ENCODE assay signal across 19 cellular contexts in genomic region chr4:5462254-5462835, GRCh38.
DNase-seq lines count a peak whose midpoint lies in the region; ATAC-seq, FAIRE-seq and TF ChIP-seq lines count a peak whose summit lies in the region.
"Had no signal": no experiment of that assay in that cellular context is flagged by ENCODE, and none has a peak within 500 bp of the region (broad histone marks: within the 10 kb centered on the region; RNA-seq: fewer than 3 reads in every experiment).

No MANE protein-coding gene starts in this region.

- H3K36me3 Mint-ChIP-seq in glutamatergic neuron (ENCODE audit: unreplicated experiment): no peaks in the 10 kb centered on the region
- no peaks in the 10 kb centered on the region for H3K36me3 Mint-ChIP-seq in stimulated activated effector memory CD8-positive, alpha-beta T cell treated with anti-CD3 and anti-CD28 coated beads, Interleukin-12 subunit alpha, Interleukin-12 subunit beta, amount 100 ng/mL, for 72 hours

- H3K23ac ChIP-seq in neuronal stem cell (ENCODE audit: low read depth, low read length, poor library complexity): peak overlapping the region; percentile 11

- H3K27me3 ChIP-seq in Karpas-422 (ENCODE audit: low read length): no peaks in the 10 kb centered on the region
- H3K27me3 ChIP-seq in neuronal stem cell (ENCODE audit: control insufficient read depth in 3 of 3, insufficient read depth in 3 of 3, low read depth in 1 of 3, low read length in 3 of 3): no peaks in the 10 kb centered on the region

- no peak overlapping the region for H2AFZ ChIP-seq in Karpas-422 (ENCODE audit: low read length)
- H2AFZ ChIP-seq in neuronal stem cell (ENCODE audit: low read length): no peak overlapping the region

- no peak overlapping the region for H4K91ac ChIP-seq in neuronal stem cell (ENCODE audit: low read depth, low read length, poor library complexity)

- H3K9me2 ChIP-seq in Karpas-422 (replicated peaks; ENCODE audit: insufficient read depth, low read length): no peaks in the 10 kb centered on the region

- no peak for ATAC-seq in stimulated activated effector memory CD8-positive, alpha-beta T cell treated with anti-CD3 and anti-CD28 coated beads, Interleukin-12 subunit alpha, Interleukin-12 subunit beta, amount 100 ng/mL, for 72 hours

- no peaks in the 10 kb centered on the region for H3K9me3 Mint-ChIP-seq in glutamatergic neuron (ENCODE audit: unreplicated experiment)
- no peaks in the 10 kb centered on the region for H3K9me3 Mint-ChIP-seq in stimulated activated effector memory CD8-positive, alpha-beta T cell treated with anti-CD3 and anti-CD28 coated beads, Interleukin-12 subunit alpha, Interleukin-12 subunit beta, amount 100 ng/mL, for 72 hours
- H3K9me3 Mint-ChIP-seq: CD4-positive, alpha-beta T cell; HFFc6 had no signal

- H3K4me3 Mint-ChIP-seq in glutamatergic neuron (ENCODE audit: unreplicated experiment): no peak overlapping the region
- H3K4me3 Mint-ChIP-seq in stimulated activated effector memory CD8-positive, alpha-beta T cell treated with anti-CD3 and anti-CD28 coated beads, Interleukin-12 subunit alpha, Interleukin-12 subunit beta, amount 100 ng/mL, for 72 hours: no peak overlapping the region
- H3K4me3 Mint-ChIP-seq: CD4-positive, alpha-beta T cell; HFFc6 had no signal

- no peaks in the 10 kb centered on the region for H3K79me1 ChIP-seq in neuronal stem cell (ENCODE audit: low read depth, low read length)

- H3K9me3 ChIP-seq in Karpas-422 (ENCODE audit: low read length) (no peaks in the 10 kb centered on the region), neuronal stem cell (replicated peaks in 1 of 2; ENCODE audit: control insufficient read depth in 2 of 2, insufficient read depth in 1 of 2, low read depth in 1 of 2, low read length in 2 of 2) (peaks cover 0 to 4% of the 10 kb centered on the region in 2 donors)
- H3K9me3 ChIP-seq: Caco-2 had no signal

- no peak overlapping the region for H2BK12ac ChIP-seq in neuronal stem cell (ENCODE audit: low read length)

- no peak overlapping the region for H2BK5ac ChIP-seq in neuronal stem cell (ENCODE audit: low read length)

- no peak overlapping the region for H3K27ac ChIP-seq in Karpas-422 (ENCODE audit: low read length)
- no peak overlapping the region for H3K27ac ChIP-seq in neuronal stem cell (replicated peaks; ENCODE audit: low read length)
- H3K27ac ChIP-seq: C4-2B had no signal

- H3K4me3 ChIP-seq in Karpas-422 (ENCODE audit: low read length) (no peak overlapping the region), neuronal stem cell (ENCODE audit: low read length in 2 of 2) (no peak overlapping the region)

- no peak overlapping the region for H3K4ac ChIP-seq in neuronal stem cell (ENCODE audit: low read length)

- no CpG with 5 or more reads among the region's 7 CpGs for WGBS in neuronal stem cell (ENCODE audit: extremely low coverage in 2 of 2, insufficient read length in 2 of 2, insufficient replicate concordance in 1 of 2), 2 donors

- no peak overlapping the region for H3K18ac ChIP-seq in neuronal stem cell (ENCODE audit: low read length)

- peak overlapping the region; percentile 15 for H3K27ac Mint-ChIP-seq in glutamatergic neuron (ENCODE audit: unreplicated experiment)
- no peak overlapping the region for H3K27ac Mint-ChIP-seq in stimulated activated effector memory CD8-positive, alpha-beta T cell treated with anti-CD3 and anti-CD28 coated beads, Interleukin-12 subunit alpha, Interleukin-12 subunit beta, amount 100 ng/mL, for 72 hours
- H3K27ac Mint-ChIP-seq: CD4-positive, alpha-beta T cell; HFFc6 had no signal

- no peak for TF ChIP-seq CTCF in glutamatergic neuron (IDR thresholded peaks at IDR 0.05; ENCODE audit: partially characterized antibody, unreplicated experiment)

- FAIRE-seq in urothelium cell line (lab: Jason Lieb, UNC) (peak; percentile 53), H54 (lab: Jason Lieb, UNC) (no peak)
- FAIRE-seq: A204.1, D721Med had no signal

- H2AK5ac ChIP-seq in neuronal stem cell (ENCODE audit: low read depth, low read length): no peak overlapping the region

- H3K9ac ChIP-seq in Karpas-422 (ENCODE audit: low read length): no peak overlapping the region
- no peak overlapping the region for H3K9ac ChIP-seq in neuronal stem cell (ENCODE audit: low read depth, low read length, poor library complexity)

- no peaks in the 10 kb centered on the region for H3K79me2 ChIP-seq in Karpas-422 (ENCODE audit: low read length)

- peak overlapping the region; percentile 29 for H4K8ac ChIP-seq in neuronal stem cell (ENCODE audit: low read depth, low read length)

- H3K14ac ChIP-seq in neuronal stem cell (ENCODE audit: low read length): no peak overlapping the region

- H3K4me2 ChIP-seq in Karpas-422 (ENCODE audit: low read depth, low read length, poor library complexity, severe bottlenecking): no peak overlapping the region
- no peak overlapping the region for H3K4me2 ChIP-seq in neuronal stem cell (ENCODE audit: insufficient read depth, low read length, poor library complexity, severe bottlenecking)

- H3K4me1 ChIP-seq in Karpas-422 (ENCODE audit: low read length) (no peaks in the 10 kb centered on the region), neuronal stem cell (ENCODE audit: control insufficient read depth in 2 of 2, insufficient read depth in 1 of 2, low read depth in 1 of 2, low read length in 2 of 2) (peaks cover 0 to 5% of the 10 kb centered on the region in 2 donors)
- H3K4me1 ChIP-seq: Caco-2 had no signal

- peaks cover 13% of the 10 kb centered on the region for H3K27me3 Mint-ChIP-seq in glutamatergic neuron (ENCODE audit: unreplicated experiment)
- H3K27me3 Mint-ChIP-seq: CD4-positive, alpha-beta T cell had no signal

- peak; percentile 27 for DNase-seq in Karpas-422
- DNase-seq in glutamatergic neuron: no peak
- no peak for DNase-seq in neuronal stem cell (ENCODE audit: low spot score)
- DNase-seq in urothelium cell line (ENCODE audit: low spot score): no peak
- no peak for DNase-seq in H54 (ENCODE audit: insufficient read length, low spot score)
- DNase-seq in DMS53 treated with DMSO at 0.1 percent for 48 hours (lab: John Stamatoyannopoulos, UW; ENCODE audit: unreplicated experiment): no peak
- no peak for DNase-seq in stimulated activated effector memory CD8-positive, alpha-beta T cell treated with anti-CD3 and anti-CD28 coated beads, Interleukin-12 subunit alpha, Interleukin-12 subunit beta, amount 100 ng/mL, for 72 hours (ENCODE audit: low spot score in 2 of 2)
- DNase-seq: ACHN; Caco-2; CD4-positive, alpha-beta T cell; DMS153; DMS79 treated with DMSO at 0.1 percent for 48 hours; GF-D8; HCEC 1CT; HFFc6; KG1 had no signal

- H3K36me3 ChIP-seq in Karpas-422 (ENCODE audit: insufficient read depth, low read length): no peaks in the 10 kb centered on the region
- H3K36me3 ChIP-seq in neuronal stem cell (replicated peaks in 1 of 2; ENCODE audit: control insufficient read depth in 2 of 2, insufficient read depth in 2 of 2, low read length in 2 of 2): no peaks in the 10 kb centered on the region

- no peaks in the 10 kb centered on the region for H4K20me1 ChIP-seq in Karpas-422 (ENCODE audit: insufficient read depth, low read depth, low read length)

- no peak overlapping the region for H2BK15ac ChIP-seq in neuronal stem cell (ENCODE audit: low read length)

- H3K4me1 Mint-ChIP-seq in glutamatergic neuron (ENCODE audit: low read depth, unreplicated experiment): peaks cover 11% of the 10 kb centered on the region
- H3K4me1 Mint-ChIP-seq in stimulated activated effector memory CD8-positive, alpha-beta T cell treated with anti-CD3 and anti-CD28 coated beads, Interleukin-12 subunit alpha, Interleukin-12 subunit beta, amount 100 ng/mL, for 72 hours: no peaks in the 10 kb centered on the region

- no peak for TF ChIP-seq POLR2A in H54 (IDR thresholded peaks at IDR 0.05; ENCODE audit: low read depth, low read length)

- no peak overlapping the region for H2BK120ac ChIP-seq in neuronal stem cell (ENCODE audit: low read depth, low read length)
